In genomic region chr15:99387769-99388168, GRCh38 we compare ENCODE assay signal across 21 cellular contexts.
"Had no signal": no experiment of that assay in that cellular context is flagged by ENCODE, and none has a peak within 500 bp of the region (broad histone marks: within the 10 kb centered on the region; RNA-seq: fewer than 3 reads in every experiment).

No MANE protein-coding gene starts in this region.

- H3K27me3 ChIP-seq: adrenal gland, cardiac muscle cell, dorsolateral prefrontal cortex, gastrocnemius medialis, heart left ventricle, neural progenitor cell, ovary, sigmoid colon, spleen, stomach, testis, vagina had no signal

- H3K4me3 ChIP-seq: adrenal gland, cardiac muscle cell, dorsolateral prefrontal cortex, gastrocnemius medialis, heart left ventricle, neural progenitor cell, ovary, sigmoid colon, spleen, stomach, testis, vagina had no signal

- H3K9me3 ChIP-seq: ovary, testis, vagina had no signal

- H2AFZ ChIP-seq: neural progenitor cell had no signal

- H3K27ac ChIP-seq: adrenal gland, cardiac muscle cell, gastrocnemius medialis, heart left ventricle, neural progenitor cell, ovary, spleen, stomach, vagina, VCaP had no signal

- H3K36me3 ChIP-seq: adrenal gland, cardiac muscle cell, gastrocnemius medialis, heart left ventricle, neural progenitor cell, ovary, sigmoid colon, vagina had no signal

- DNase-seq: activated CD4-positive, alpha-beta memory T cell treated with anti-CD3 and anti-CD28 coated beads for 36 hours; activated CD4-positive, alpha-beta T cell treated with anti-CD3 and anti-CD28 coated beads for 1 hour; activated naive CD4-positive, alpha-beta T cell treated with anti-CD3 and anti-CD28 coated beads, Interleukin-2, amount 50 U/mL, for 16 hours; activated T-cell treated with anti-CD3 and anti-CD28 coated beads, Interleukin-2, amount 50 U/mL, for 24 hours; adrenal gland; dorsolateral prefrontal cortex; endodermal cell; erythroblast; gastrocnemius medialis; heart left ventricle; immature natural killer cell; midbrain; ovary; sigmoid colon; spleen; stomach; testis had no signal

- H3K4me2 ChIP-seq: neural progenitor cell had no signal

- H3K4me1 ChIP-seq: adrenal gland, neural progenitor cell, testis had no signal

- ATAC-seq: gastrocnemius medialis, heart left ventricle had no signal

- H3K9ac ChIP-seq: neural progenitor cell had no signal
